Comparison of ENCODE assay signal across 1 cellular context in genomic region chr7:102415685-102416225, GRCh38.
TF ChIP-seq lines count a peak whose summit lies in the region.

No MANE protein-coding gene starts in this region.

TF ChIP-seq in GM12878, 131 proteins besides CTCF, POLR2A, EP300 and RAD21 (continues in another document):
- TF ChIP-seq NR2C1 (IDR thresholded peaks at IDR 0.05), result no peak
- TF ChIP-seq MEF2B (IDR thresholded peaks at IDR 0.05; ENCODE audit: partially characterized antibody, poor library complexity, severe bottlenecking), result peak; percentile 20
- TF ChIP-seq CEBPZ (IDR thresholded peaks at IDR 0.05; ENCODE audit: low read depth, low read length), result no peak
- TF ChIP-seq RB1 (IDR thresholded peaks at IDR 0.05; ENCODE audit: borderline replicate concordance), result no peak
- no peak for TF ChIP-seq EZH2 (IDR thresholded peaks at IDR 0.05; ENCODE audit: borderline replicate concordance, control insufficient read depth, low read depth, low read length)
- TF ChIP-seq POU2F2 (IDR thresholded peaks at IDR 0.05; ENCODE audit: borderline replicate concordance, low read depth, low read length), result 0 out of 3 replicates have a peak, but pooled peaks have one; percentile 28
- TF ChIP-seq BHLHE40 (IDR thresholded peaks at IDR 0.05; ENCODE audit: borderline replicate concordance in 1 of 2, low read depth in 2 of 2, low read length in 1 of 2), result peak; percentile 49 to 77; a peak in 3 of 4 replicates
- TF ChIP-seq MEF2A (IDR thresholded peaks at IDR 0.05; ENCODE audit: insufficient read depth, low read depth, low read length), result no peak
- TF ChIP-seq, protein P1, sequence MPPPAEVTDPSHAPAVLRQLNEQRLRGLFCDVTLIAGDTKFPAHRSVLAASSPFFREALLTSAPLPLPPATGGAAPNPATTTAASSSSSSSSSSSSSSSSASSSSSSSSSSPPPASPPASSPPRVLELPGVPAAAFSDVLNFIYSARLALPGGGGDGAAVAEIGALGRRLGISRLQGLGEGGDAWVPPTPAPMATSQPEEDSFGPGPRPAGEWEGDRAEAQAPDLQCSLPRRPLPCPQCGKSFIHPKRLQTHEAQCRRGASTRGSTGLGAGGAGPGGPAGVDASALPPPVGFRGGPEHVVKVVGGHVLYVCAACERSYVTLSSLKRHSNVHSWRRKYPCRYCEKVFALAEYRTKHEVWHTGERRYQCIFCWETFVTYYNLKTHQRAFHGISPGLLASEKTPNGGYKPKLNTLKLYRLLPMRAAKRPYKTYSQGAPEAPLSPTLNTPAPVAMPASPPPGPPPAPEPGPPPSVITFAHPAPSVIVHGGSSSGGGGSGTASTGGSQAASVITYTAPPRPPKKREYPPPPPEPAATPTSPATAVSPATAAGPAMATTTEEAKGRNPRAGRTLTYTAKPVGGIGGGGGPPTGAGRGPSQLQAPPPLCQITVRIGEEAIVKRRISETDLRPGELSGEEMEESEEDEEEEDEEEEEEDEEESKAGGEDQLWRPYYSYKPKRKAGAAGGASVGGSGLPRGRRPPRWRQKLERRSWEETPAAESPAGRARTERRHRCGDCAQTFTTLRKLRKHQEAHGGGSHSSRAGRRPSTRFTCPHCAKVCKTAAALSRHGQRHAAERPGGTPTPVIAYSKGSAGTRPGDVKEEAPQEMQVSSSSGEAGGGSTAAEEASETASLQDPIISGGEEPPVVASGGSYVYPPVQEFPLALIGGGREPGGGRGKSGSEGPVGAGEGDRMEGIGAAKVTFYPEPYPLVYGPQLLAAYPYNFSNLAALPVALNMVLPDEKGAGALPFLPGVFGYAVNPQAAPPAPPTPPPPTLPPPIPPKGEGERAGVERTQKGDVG (CRISPR knock-in tag; IDR thresholded peaks at IDR 0.05), result no peak
- no peak for TF ChIP-seq IRF4 (IDR thresholded peaks at IDR 0.05; ENCODE audit: low read depth, low read length)
- TF ChIP-seq HDAC2 (IDR thresholded peaks at IDR 0.05), result no peak
- no peak for TF ChIP-seq SMAD1 (IDR thresholded peaks at IDR 0.05; ENCODE audit: low read depth, partially characterized antibody)
- peak; percentile 70 for TF ChIP-seq MAX (IDR thresholded peaks at IDR 0.05; ENCODE audit: low read depth, low read length)
- TF ChIP-seq KDM1A (IDR thresholded peaks at IDR 0.05; ENCODE audit: borderline replicate concordance), result no peak
- TF ChIP-seq YY1 (IDR thresholded peaks at IDR 0.05; ENCODE audit: low read depth, low read length), result peak; percentile 41; the same call in 1 of the 2 replicates
- no peak for TF ChIP-seq EGR1 (IDR thresholded peaks at IDR 0.05; ENCODE audit: borderline replicate concordance in 1 of 2, low read depth in 2 of 2, low read length in 2 of 2)
- 0 out of 2 replicates have a peak, but pooled peaks have one; percentile 54 for TF ChIP-seq LARP7 (IDR thresholded peaks at IDR 0.05)
- TF ChIP-seq, protein P2, sequence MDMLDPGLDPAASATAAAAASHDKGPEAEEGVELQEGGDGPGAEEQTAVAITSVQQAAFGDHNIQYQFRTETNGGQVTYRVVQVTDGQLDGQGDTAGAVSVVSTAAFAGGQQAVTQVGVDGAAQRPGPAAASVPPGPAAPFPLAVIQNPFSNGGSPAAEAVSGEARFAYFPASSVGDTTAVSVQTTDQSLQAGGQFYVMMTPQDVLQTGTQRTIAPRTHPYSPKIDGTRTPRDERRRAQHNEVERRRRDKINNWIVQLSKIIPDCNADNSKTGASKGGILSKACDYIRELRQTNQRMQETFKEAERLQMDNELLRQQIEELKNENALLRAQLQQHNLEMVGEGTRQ (IDR thresholded peaks at IDR 0.05; ENCODE audit: borderline replicate concordance, low read depth, low read length), result no peak
- TF ChIP-seq ETV6 (conservative IDR thresholded peaks at IDR 0.05 in 1 of 2, IDR thresholded peaks at IDR 0.05 in 1 of 2; ENCODE audit: borderline replicate concordance in 1 of 2, low read depth in 1 of 2), result no peak
- TF ChIP-seq IKZF1 (conservative IDR thresholded peaks at IDR 0.05), result peak; percentile 68; the same call in 1 of the 2 replicates
- TF ChIP-seq DPF2 (IDR thresholded peaks at IDR 0.05), result peak; percentile 69
- TF ChIP-seq SUPT20H (IDR thresholded peaks at IDR 0.05; ENCODE audit: borderline replicate concordance, control insufficient read depth, low read depth, low read length), result no peak
- TF ChIP-seq RELA (IDR thresholded peaks at IDR 0.05; ENCODE audit: borderline replicate concordance, partially characterized antibody), result no peak
- TF ChIP-seq RCOR1 (conservative IDR thresholded peaks at IDR 0.05; ENCODE audit: low read depth, low read length), result no peak
- TF ChIP-seq MXI1 (IDR thresholded peaks at IDR 0.05; ENCODE audit: low read depth, low read length), result peak; percentile 56; the same call in 1 of the 2 replicates
- TF ChIP-seq KLF5 (IDR thresholded peaks at IDR 0.05; ENCODE audit: partially characterized antibody), result no peak
- no peak for TF ChIP-seq CBFB (IDR thresholded peaks at IDR 0.05; ENCODE audit: low read depth)
- TF ChIP-seq, protein P3, sequence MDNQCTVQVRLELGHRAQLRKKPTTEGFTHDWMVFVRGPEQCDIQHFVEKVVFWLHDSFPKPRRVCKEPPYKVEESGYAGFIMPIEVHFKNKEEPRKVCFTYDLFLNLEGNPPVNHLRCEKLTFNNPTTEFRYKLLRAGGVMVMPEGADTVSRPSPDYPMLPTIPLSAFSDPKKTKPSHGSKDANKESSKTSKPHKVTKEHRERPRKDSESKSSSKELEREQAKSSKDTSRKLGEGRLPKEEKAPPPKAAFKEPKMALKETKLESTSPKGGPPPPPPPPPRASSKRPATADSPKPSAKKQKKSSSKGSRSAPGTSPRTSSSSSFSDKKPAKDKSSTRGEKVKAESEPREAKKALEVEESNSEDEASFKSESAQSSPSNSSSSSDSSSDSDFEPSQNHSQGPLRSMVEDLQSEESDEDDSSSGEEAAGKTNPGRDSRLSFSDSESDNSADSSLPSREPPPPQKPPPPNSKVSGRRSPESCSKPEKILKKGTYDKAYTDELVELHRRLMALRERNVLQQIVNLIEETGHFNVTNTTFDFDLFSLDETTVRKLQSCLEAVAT (IDR thresholded peaks at IDR 0.05), result 0 out of 2 replicates have a peak, but pooled peaks have one; percentile 7
- TF ChIP-seq RAD51 (IDR thresholded peaks at IDR 0.05), result no peak
- TF ChIP-seq FOXK2 (IDR thresholded peaks at IDR 0.05), result no peak
- TF ChIP-seq MTA2 (IDR thresholded peaks at IDR 0.05; ENCODE audit: low read depth), result peak; percentile 59; the same call in 1 of the 2 replicates
- TF ChIP-seq BACH1 (IDR thresholded peaks at IDR 0.05; ENCODE audit: borderline replicate concordance), result no peak; the same call in 1 of the 2 replicates
- TF ChIP-seq SIX5 (IDR thresholded peaks at IDR 0.05; ENCODE audit: low read depth, low read length, severe bottlenecking), result no peak
- no peak for TF ChIP-seq ZSCAN29 (IDR thresholded peaks at IDR 0.05)
- TF ChIP-seq RUNX3 (IDR thresholded peaks at IDR 0.05; ENCODE audit: low read length), result peak; percentile 61
- no peak for TF ChIP-seq TCF3 (IDR thresholded peaks at IDR 0.05; ENCODE audit: borderline replicate concordance, insufficient read depth, low read depth, low read length)
- TF ChIP-seq FOXM1 (IDR thresholded peaks at IDR 0.05; ENCODE audit: low read depth, low read length), result no peak
- TF ChIP-seq ZNF384 (IDR thresholded peaks at IDR 0.05; ENCODE audit: borderline replicate concordance, low read depth, low read length), result no peak
- TF ChIP-seq, protein P4, sequence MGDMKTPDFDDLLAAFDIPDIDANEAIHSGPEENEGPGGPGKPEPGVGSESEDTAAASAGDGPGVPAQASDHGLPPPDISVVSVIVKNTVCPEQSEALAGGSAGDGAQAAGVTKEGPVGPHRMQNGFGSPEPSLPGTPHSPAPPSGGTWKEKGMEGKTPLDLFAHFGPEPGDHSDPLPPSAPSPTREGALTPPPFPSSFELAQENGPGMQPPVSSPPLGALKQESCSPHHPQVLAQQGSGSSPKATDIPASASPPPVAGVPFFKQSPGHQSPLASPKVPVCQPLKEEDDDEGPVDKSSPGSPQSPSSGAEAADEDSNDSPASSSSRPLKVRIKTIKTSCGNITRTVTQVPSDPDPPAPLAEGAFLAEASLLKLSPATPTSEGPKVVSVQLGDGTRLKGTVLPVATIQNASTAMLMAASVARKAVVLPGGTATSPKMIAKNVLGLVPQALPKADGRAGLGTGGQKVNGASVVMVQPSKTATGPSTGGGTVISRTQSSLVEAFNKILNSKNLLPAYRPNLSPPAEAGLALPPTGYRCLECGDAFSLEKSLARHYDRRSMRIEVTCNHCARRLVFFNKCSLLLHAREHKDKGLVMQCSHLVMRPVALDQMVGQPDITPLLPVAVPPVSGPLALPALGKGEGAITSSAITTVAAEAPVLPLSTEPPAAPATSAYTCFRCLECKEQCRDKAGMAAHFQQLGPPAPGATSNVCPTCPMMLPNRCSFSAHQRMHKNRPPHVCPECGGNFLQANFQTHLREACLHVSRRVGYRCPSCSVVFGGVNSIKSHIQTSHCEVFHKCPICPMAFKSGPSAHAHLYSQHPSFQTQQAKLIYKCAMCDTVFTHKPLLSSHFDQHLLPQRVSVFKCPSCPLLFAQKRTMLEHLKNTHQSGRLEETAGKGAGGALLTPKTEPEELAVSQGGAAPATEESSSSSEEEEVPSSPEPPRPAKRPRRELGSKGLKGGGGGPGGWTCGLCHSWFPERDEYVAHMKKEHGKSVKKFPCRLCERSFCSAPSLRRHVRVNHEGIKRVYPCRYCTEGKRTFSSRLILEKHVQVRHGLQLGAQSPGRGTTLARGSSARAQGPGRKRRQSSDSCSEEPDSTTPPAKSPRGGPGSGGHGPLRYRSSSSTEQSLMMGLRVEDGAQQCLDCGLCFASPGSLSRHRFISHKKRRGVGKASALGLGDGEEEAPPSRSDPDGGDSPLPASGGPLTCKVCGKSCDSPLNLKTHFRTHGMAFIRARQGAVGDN (IDR thresholded peaks at IDR 0.05), result peak; percentile 94
- no peak for TF ChIP-seq SP1 (IDR thresholded peaks at IDR 0.05; ENCODE audit: low read depth, low read length)
- TF ChIP-seq PBX3 (IDR thresholded peaks at IDR 0.05; ENCODE audit: insufficient replicate concordance, low read depth, low read length), result no peak
- TF ChIP-seq PML (IDR thresholded peaks at IDR 0.05; ENCODE audit: low read length), result no peak
- TF ChIP-seq ASH2L (IDR thresholded peaks at IDR 0.05; ENCODE audit: borderline replicate concordance, low read depth), result no peak
- no peak for TF ChIP-seq CHD1 (IDR thresholded peaks at IDR 0.05; ENCODE audit: low read depth, low read length)
- TF ChIP-seq E2F4 (IDR thresholded peaks at IDR 0.05; ENCODE audit: low read depth, low read length), result no peak
- TF ChIP-seq ESRRA (IDR thresholded peaks at IDR 0.05; ENCODE audit: low read length), result no peak
- no peak for TF ChIP-seq NFIC (IDR thresholded peaks at IDR 0.05; ENCODE audit: low read depth, low read length)
- no peak for TF ChIP-seq SREBF2 (IDR thresholded peaks at IDR 0.05; ENCODE audit: low read length)
- 0 out of 2 replicates have a peak, but pooled peaks have one; percentile 27 for TF ChIP-seq TBL1XR1 (IDR thresholded peaks at IDR 0.05; ENCODE audit: low read depth, low read length)
- peak; percentile 47; the same call in 1 of the 2 replicates for TF ChIP-seq POLR2AphosphoS5 (IDR thresholded peaks at IDR 0.05; ENCODE audit: low read length)
- TF ChIP-seq CHD2 (IDR thresholded peaks at IDR 0.05; ENCODE audit: borderline replicate concordance, low read depth, low read length), result no peak
- no peak for TF ChIP-seq CREM (IDR thresholded peaks at IDR 0.05; ENCODE audit: low read depth)
- TF ChIP-seq SMARCA5 (IDR thresholded peaks at IDR 0.05), result no peak
- peak; percentile 34; the same call in 1 of the 2 replicates for TF ChIP-seq NBN (IDR thresholded peaks at IDR 0.05)
